1 cellular context compared by ENCODE assay signal in genomic region chr10:133405844-133406527, GRCh38.
A peak's percentile ranks its signal among the peaks of the same experiment; 100 is the strongest.
TF ChIP-seq lines count a peak whose summit lies in the region.

No MANE protein-coding gene starts in this region.

TF ChIP-seq in GM12878, 131 proteins besides CTCF, POLR2A, EP300 and RAD21:
- peak; percentile 62 for TF ChIP-seq JUNB (IDR thresholded peaks at IDR 0.05)
- 0 out of 2 replicates have a peak, but pooled peaks have one; percentile 16 for TF ChIP-seq SMARCA5 (IDR thresholded peaks at IDR 0.05)
- TF ChIP-seq BMI1 (IDR thresholded peaks at IDR 0.05; ENCODE audit: borderline replicate concordance): no peak
- TF ChIP-seq PML (IDR thresholded peaks at IDR 0.05; ENCODE audit: low read length): 0 out of 2 replicates have a peak, but pooled peaks have one; percentile 42
- TF ChIP-seq CHD1 (IDR thresholded peaks at IDR 0.05; ENCODE audit: low read depth, low read length): no peak
- TF ChIP-seq ATF2 (IDR thresholded peaks at IDR 0.05; ENCODE audit: low read length): 0 out of 2 replicates have a peak, but pooled peaks have one; percentile 18
- peak; percentile 19; the same call in 1 of the 2 replicates for TF ChIP-seq ATF7 (IDR thresholded peaks at IDR 0.05; ENCODE audit: low read depth)
- 0 out of 2 replicates have a peak, but pooled peaks have one; percentile 10 for TF ChIP-seq YY1 (IDR thresholded peaks at IDR 0.05; ENCODE audit: low read depth, low read length)
- 0 out of 2 replicates have a peak, but pooled peaks have one; percentile 21 for TF ChIP-seq NBN (IDR thresholded peaks at IDR 0.05)
- no peak for TF ChIP-seq ZZZ3 (IDR thresholded peaks at IDR 0.05; ENCODE audit: control insufficient read depth, insufficient read length, low read depth)
- peak; percentile 72; the same call in 1 of the 3 replicates for TF ChIP-seq POU2F2 (IDR thresholded peaks at IDR 0.05; ENCODE audit: borderline replicate concordance, low read depth, low read length)
- peak; percentile 80 for TF ChIP-seq RUNX3 (IDR thresholded peaks at IDR 0.05; ENCODE audit: low read length)
- peak; percentile 14; the same call in 1 of the 2 replicates for TF ChIP-seq FOXM1 (IDR thresholded peaks at IDR 0.05; ENCODE audit: low read depth, low read length)
- TF ChIP-seq NFIC (IDR thresholded peaks at IDR 0.05; ENCODE audit: low read depth, low read length): peak; percentile 33; the same call in 1 of the 2 replicates
- TF ChIP-seq MTA2 (IDR thresholded peaks at IDR 0.05; ENCODE audit: low read depth): peak; percentile 36; the same call in 1 of the 2 replicates
- TF ChIP-seq EED (IDR thresholded peaks at IDR 0.05; ENCODE audit: low read depth): no peak
